20 cellular contexts compared by ENCODE assay signal in genomic region chr1:10873189-10873588, GRCh38.
DNase-seq lines count a peak whose midpoint lies in the region; ATAC-seq and TF ChIP-seq lines count a peak whose summit lies in the region.
"Had no signal": no experiment of that assay in that cellular context is flagged by ENCODE, and none has a peak within 500 bp of the region (broad histone marks: within the 10 kb centered on the region; RNA-seq: fewer than 3 reads in every experiment).

No MANE protein-coding gene starts in this region.

- no peak overlapping the region for H3K27ac Mint-ChIP-seq in Caco-2 (ENCODE audit: unreplicated experiment)
- H3K27ac Mint-ChIP-seq: activated B cell treated with CpG ODN at 0.5 μM for 24 hours; activated naive CD8-positive, alpha-beta T cell treated with anti-CD3 and anti-CD28 coated beads for 36 hours; CD4-positive, alpha-beta T cell; stimulated activated naive CD8-positive, alpha-beta T cell treated with anti-CD3 and anti-CD28 coated beads, Interleukin-15, amount 100 ng/mL, for 72 hours had no signal

- H3K36me3 ChIP-seq in Caco-2 (ENCODE audit: control insufficient read depth, insufficient read depth, low read length), result no peaks in the 10 kb centered on the region
- H3K36me3 ChIP-seq: MG63, neutrophil, transverse colon had no signal

- DNase-seq in ELR (ENCODE audit: low read depth) (peak; percentile 11), HEK293T (ENCODE audit: extremely low spot score) (peak; percentile 34), RPMI7951 (ENCODE audit: low read depth) (peak; percentile 39), iPS DF 19.7 (ENCODE audit: low read depth, low spot score) (peak; percentile 38), AML-193 (lab: John Stamatoyannopoulos, UW) (no peak), Caco-2 (no peak)
- DNase-seq: activated B cell treated with CpG ODN at 0.5 μM for 24 hours; activated naive CD8-positive, alpha-beta T cell treated with anti-CD3 and anti-CD28 coated beads for 36 hours; caudate nucleus; CD4-positive, alpha-beta T cell; kidney glomerular epithelial cell; MG63; NCI-H146; NCI-H2171 treated with DMSO at 0.1 percent for 48 hours; NCI-H524 treated with DMSO at 0.1 percent for 48 hours; stimulated activated naive CD8-positive, alpha-beta T cell treated with anti-CD3 and anti-CD28 coated beads, Interleukin-15, amount 100 ng/mL, for 72 hours; transverse colon had no signal

- H3K4me3 ChIP-seq in Caco-2 (ENCODE audit: low read depth, low read length), result no peak overlapping the region
- H3K4me3 ChIP-seq: lung, MG63, transverse colon had no signal

- ATAC-seq in HG03354 (IDR thresholded peaks at IDR 0.05; ENCODE audit: poor library complexity, severe bottlenecking, unreplicated experiment), result no peak
- ATAC-seq: stimulated activated naive CD8-positive, alpha-beta T cell treated with anti-CD3 and anti-CD28 coated beads, Interleukin-15, amount 100 ng/mL, for 72 hours had no signal

- no peaks in the 10 kb centered on the region for H3K36me3 Mint-ChIP-seq in Caco-2 (ENCODE audit: insufficient read depth, unreplicated experiment)
- H3K36me3 Mint-ChIP-seq: activated naive CD8-positive, alpha-beta T cell treated with anti-CD3 and anti-CD28 coated beads for 36 hours had no signal

- H3K27me3 ChIP-seq in Caco-2 (replicated peaks; ENCODE audit: control insufficient read depth, insufficient read depth, low read length), result no peaks in the 10 kb centered on the region
- H3K27me3 ChIP-seq: MG63 had no signal

- CTCF ChIA-PET in HEK293T (lab: Yijun Ruan, JAX), result no interaction called here
- CTCF ChIA-PET in Caco-2 (lab: Charles Lee), result interaction anchor here (0.7 kb wide), 1 partner anchor 275 kb away, joined by 3 read pairs; no protein-coding TSS in a partner anchor

- BruUV-seq in Caco-2 (replicated peaks; lab: Mats Ljungman, UMichigan), result no TSS peak

- peaks cover 8% of the 10 kb centered on the region for H3K4me1 ChIP-seq in Caco-2
- H3K4me1 ChIP-seq: transverse colon had no signal

- intact Hi-C loops in Caco-2 (cut with micrococcal nuclease; ENCODE audit: unreplicated experiment), result no loop called here

- no peak for TF ChIP-seq CTCF in Caco-2 (IDR thresholded peaks at IDR 0.05; ENCODE audit: insufficient read depth in 1 of 2, low read depth in 1 of 2, low read length in 1 of 2, severe bottlenecking in 1 of 2, unreplicated experiment in 1 of 2)

- peaks cover 5% of the 10 kb centered on the region for H3K4me1 Mint-ChIP-seq in Caco-2 (ENCODE audit: low read depth, unreplicated experiment)
- H3K4me1 Mint-ChIP-seq: activated B cell treated with CpG ODN at 0.5 μM for 24 hours; activated naive CD8-positive, alpha-beta T cell treated with anti-CD3 and anti-CD28 coated beads for 36 hours; stimulated activated naive CD8-positive, alpha-beta T cell treated with anti-CD3 and anti-CD28 coated beads, Interleukin-15, amount 100 ng/mL, for 72 hours had no signal

- H3K4me3 Mint-ChIP-seq in Caco-2 (ENCODE audit: unreplicated experiment), result no peak overlapping the region
- H3K4me3 Mint-ChIP-seq: activated B cell treated with CpG ODN at 0.5 μM for 24 hours; activated naive CD8-positive, alpha-beta T cell treated with anti-CD3 and anti-CD28 coated beads for 36 hours; CD4-positive, alpha-beta T cell; stimulated activated naive CD8-positive, alpha-beta T cell treated with anti-CD3 and anti-CD28 coated beads, Interleukin-15, amount 100 ng/mL, for 72 hours had no signal

- POLR2A ChIA-PET in HEK293T (lab: Yijun Ruan, JAX), result no interaction called here
- POLR2A ChIA-PET in Caco-2 (lab: Charles Lee), result no interaction called here

- H3K9me3 Mint-ChIP-seq in Caco-2 (ENCODE audit: unreplicated experiment), result no peaks in the 10 kb centered on the region
- H3K9me3 Mint-ChIP-seq: activated B cell treated with CpG ODN at 0.5 μM for 24 hours; activated naive CD8-positive, alpha-beta T cell treated with anti-CD3 and anti-CD28 coated beads for 36 hours; CD4-positive, alpha-beta T cell; stimulated activated naive CD8-positive, alpha-beta T cell treated with anti-CD3 and anti-CD28 coated beads, Interleukin-15, amount 100 ng/mL, for 72 hours had no signal

- no peaks in the 10 kb centered on the region for H3K27me3 Mint-ChIP-seq in Caco-2 (ENCODE audit: insufficient read depth, unreplicated experiment)

- H3K9me3 ChIP-seq in Caco-2, result no peaks in the 10 kb centered on the region
- H3K9me3 ChIP-seq: MG63, neutrophil, transverse colon had no signal

TF ChIP-seq in HEK293T, 16 proteins besides CTCF, POLR2A, EP300 and RAD21:
- TF ChIP-seq BHLHE40 (IDR thresholded peaks at IDR 0.05; ENCODE audit: borderline replicate concordance) (no peak), ELF4 (IDR thresholded peaks at IDR 0.05) (no peak), FOXA1 (IDR thresholded peaks at IDR 0.05) (no peak), PKNOX1 (IDR thresholded peaks at IDR 0.05) (peak; percentile 49)
TF ChIP-seq in HEK293T: peak in this region for 1.

Comparison
In these comparisons a context has a peak if more than half of its experiments do, and no peak if none do; other contexts are left out.
1. DNase-seq: peak in ELR (single experiment), HEK293T (single experiment), RPMI7951 (single experiment) and iPS DF 19.7 (single experiment); none in AML-193 (0 of 2) and Caco-2 (0 of 2).